Comparison of ENCODE assay signal across 20 cellular contexts in genomic region chr10:52573347-52573746, GRCh38.
A peak's percentile ranks its signal among the peaks of the same experiment; 100 is the strongest.
DNase-seq lines count a peak whose midpoint lies in the region; ATAC-seq, FAIRE-seq and TF ChIP-seq lines count a peak whose summit lies in the region.
"Had no signal": no experiment of that assay in that cellular context is flagged by ENCODE, and none has a peak within 500 bp of the region (broad histone marks: within the 10 kb centered on the region; RNA-seq: fewer than 3 reads in every experiment).

No MANE protein-coding gene starts in this region.

- no peaks in the 10 kb centered on the region for H3F3A ChIP-seq in PC-3 (ENCODE audit: low read length, unreplicated experiment)

- dilution Hi-C loops in endothelial cell of umbilical vein (cut with MboI; ENCODE audit: extremely low pct_ligation_motif_present, low sequenced_read_pairs) = no loop called here

- TF ChIP-seq POLR2A in endothelial cell of umbilical vein (IDR thresholded peaks at IDR 0.05; ENCODE audit: low read depth, low read length) = no peak

- no peak overlapping the region for H3K27ac Mint-ChIP-seq in activated T-cell treated with anti-CD3 and anti-CD28 coated beads, Interleukin-2, amount 50 U/mL, for 72 hours
- H3K27ac Mint-ChIP-seq in immature natural killer cell = no peak overlapping the region
- H3K27ac Mint-ChIP-seq: GM23338 had no signal

- in situ Hi-C loops in G401 (cut with HindIII; ENCODE audit: low sequenced_read_pairs) = no loop called here

- FAIRE-seq in endothelial cell of umbilical vein (lab: Jason Lieb, UNC) = no peak
- FAIRE-seq: K562 had no signal

- POLR2A ChIA-PET in PC-3 (lab: Charles Lee; ENCODE audit: unreplicated experiment) (no interaction called here), endothelial cell of umbilical vein (lab: Charles Lee) (no interaction called here)

- BruUV-seq in PC-3 (replicated peaks; lab: Mats Ljungman, UMichigan) = no TSS peak
- no TSS peak for BruUV-seq in endothelial cell of umbilical vein (replicated peaks; lab: Mats Ljungman, UMichigan)

- H3K4me3 ChIP-seq in PC-3 (ENCODE audit: low read length) (no peak overlapping the region), endothelial cell of umbilical vein (replicated peaks in 1 of 3; ENCODE audit: insufficient read depth in 1 of 3, low read depth in 1 of 3, low read length in 3 of 3) (no peak overlapping the region), osteoblast (ENCODE audit: insufficient read depth, low read length) (no peak overlapping the region)
- H3K4me3 ChIP-seq: GM23338, K562 had no signal

- CTCF ChIA-PET in PC-3 (lab: Charles Lee) (no interaction called here), endothelial cell of umbilical vein (lab: Charles Lee) (interaction anchor here (1.0 kb wide), 1 partner anchor 265 kb away, joined by 3 read pairs; no protein-coding TSS in a partner anchor)

- H3K4me1 Mint-ChIP-seq in activated T-cell treated with anti-CD3 and anti-CD28 coated beads, Interleukin-2, amount 50 U/mL, for 72 hours (ENCODE audit: low read depth) = no peaks in the 10 kb centered on the region
- no peaks in the 10 kb centered on the region for H3K4me1 Mint-ChIP-seq in immature natural killer cell
- H3K4me1 Mint-ChIP-seq: GM23338 had no signal

- no peaks in the 10 kb centered on the region for H3K9me1 ChIP-seq in endothelial cell of umbilical vein (replicated peaks; ENCODE audit: control insufficient read depth, extremely low read depth, insufficient read depth, low read length)

- H3K27me3 ChIP-seq in PC-3 (ENCODE audit: low read length) = no peaks in the 10 kb centered on the region
- H3K27me3 ChIP-seq in endothelial cell of umbilical vein (ENCODE audit: control insufficient read depth in 2 of 2, insufficient read depth in 2 of 2, low read length in 2 of 2) = no peaks in the 10 kb centered on the region
- H3K27me3 ChIP-seq in osteoblast (ENCODE audit: insufficient read depth, low read length) = peaks cover 2% of the 10 kb centered on the region

- H3K9me3 Mint-ChIP-seq in activated T-cell treated with anti-CD3 and anti-CD28 coated beads, Interleukin-2, amount 50 U/mL, for 72 hours = no peaks in the 10 kb centered on the region
- peaks cover 0 to 21% (median under 1%) of the 10 kb centered on the region in 6 donors for H3K9me3 Mint-ChIP-seq in immature natural killer cell
- H3K9me3 Mint-ChIP-seq: GM23338 had no signal

- H3K36me3 ChIP-seq in PC-3 (ENCODE audit: low read depth, low read length) = no peaks in the 10 kb centered on the region
- no peaks in the 10 kb centered on the region for H3K36me3 ChIP-seq in endothelial cell of umbilical vein (ENCODE audit: control insufficient read depth in 2 of 2, extremely low read depth in 1 of 2, insufficient read depth in 2 of 2, low read length in 2 of 2)
- no peaks in the 10 kb centered on the region for H3K36me3 ChIP-seq in osteoblast (ENCODE audit: insufficient read depth, low read length)

- no peak overlapping the region for H3K4me3 Mint-ChIP-seq in activated T-cell treated with anti-CD3 and anti-CD28 coated beads, Interleukin-2, amount 50 U/mL, for 72 hours
- no peak overlapping the region for H3K4me3 Mint-ChIP-seq in immature natural killer cell
- H3K4me3 Mint-ChIP-seq: GM23338 had no signal

- H4K20me1 ChIP-seq in PC-3 (ENCODE audit: low read length) (no peaks in the 10 kb centered on the region), endothelial cell of umbilical vein (replicated peaks; ENCODE audit: control insufficient read depth, extremely low read depth, insufficient read depth, low read length) (no peaks in the 10 kb centered on the region), osteoblast (ENCODE audit: insufficient read depth, low read length) (no peaks in the 10 kb centered on the region)

- H3K4me1 ChIP-seq in PC-3 (ENCODE audit: insufficient read depth, low read length) (peaks cover 21% of the 10 kb centered on the region), endothelial cell of umbilical vein (ENCODE audit: control insufficient read depth, extremely low read depth, insufficient read depth, low read length) (peaks cover 28% of the 10 kb centered on the region), osteoblast (ENCODE audit: insufficient read depth, low read length) (peaks cover 2% of the 10 kb centered on the region)

- peak; percentile 19 for DNase-seq in G401 (ENCODE audit: low spot score)
- peak; percentile 85 for DNase-seq in PC-3
- no peak for DNase-seq in endothelial cell of umbilical vein (ENCODE audit: low read depth, low spot score)
- no peak for DNase-seq in osteoblast (ENCODE audit: insufficient read length, low spot score, missing footprints)
- no peak for DNase-seq in activated T-cell treated with anti-CD3 and anti-CD28 coated beads, Interleukin-2, amount 50 U/mL, for 72 hours
- no peak for DNase-seq in immature natural killer cell
- DNase-seq: ACHN, AML-193, DMS79 treated with DMSO at 0.1 percent for 48 hours, HCEC 1CT, MV-4-11, NCI-H1417, NCI-H1930, NCI-H226, NCI-H524, SW 1271 had no signal

- H3K9me2 ChIP-seq in PC-3 (replicated peaks; ENCODE audit: low read length) = no peaks in the 10 kb centered on the region

- H3K27ac ChIP-seq in PC-3 (ENCODE audit: low read length) = no peak overlapping the region
- no peak overlapping the region for H3K27ac ChIP-seq in endothelial cell of umbilical vein (ENCODE audit: insufficient read depth, low read depth, low read length)
- H3K27ac ChIP-seq in osteoblast (ENCODE audit: low read depth, low read length) = no peak overlapping the region
- H3K27ac ChIP-seq: C4-2B had no signal

- H3K9me3 ChIP-seq in PC-3 (ENCODE audit: low read length) (no peaks in the 10 kb centered on the region), endothelial cell of umbilical vein (replicated peaks; ENCODE audit: control insufficient read depth, insufficient read depth, low read length) (no peaks in the 10 kb centered on the region), osteoblast (ENCODE audit: low read depth, low read length) (no peaks in the 10 kb centered on the region)

- H3K79me2 ChIP-seq in PC-3 (ENCODE audit: low read length) = no peaks in the 10 kb centered on the region
- no peaks in the 10 kb centered on the region for H3K79me2 ChIP-seq in endothelial cell of umbilical vein (ENCODE audit: control insufficient read depth, insufficient read depth, low read length)
- no peaks in the 10 kb centered on the region for H3K79me2 ChIP-seq in osteoblast (ENCODE audit: insufficient read depth, low read length)

- H3K27me3 Mint-ChIP-seq in activated T-cell treated with anti-CD3 and anti-CD28 coated beads, Interleukin-2, amount 50 U/mL, for 72 hours (ENCODE audit: low read depth) = no peaks in the 10 kb centered on the region
- peaks cover 0 to 2% (median 2%) of the 10 kb centered on the region in 3 donors for H3K27me3 Mint-ChIP-seq in immature natural killer cell (ENCODE audit: low read depth in 3 of 3)

- ATAC-seq in PC-3 = peak; percentile 93
- no peak for ATAC-seq in activated T-cell treated with anti-CD3 and anti-CD28 coated beads, Interleukin-2, amount 50 U/mL, for 72 hours (replicated peaks in 1 of 2)
- no peak for ATAC-seq in GM21367 (IDR thresholded peaks at IDR 0.05; ENCODE audit: unreplicated experiment)
- ATAC-seq: GM23338, K562 had no signal

- H3K36me3 Mint-ChIP-seq in activated T-cell treated with anti-CD3 and anti-CD28 coated beads, Interleukin-2, amount 50 U/mL, for 72 hours (ENCODE audit: insufficient read depth in 2 of 2) = no peaks in the 10 kb centered on the region
- H3K36me3 Mint-ChIP-seq in immature natural killer cell = no peaks in the 10 kb centered on the region

- intact Hi-C loops in PC-3 (cut with micrococcal nuclease) = no loop called here
- intact Hi-C loops in endothelial cell of umbilical vein (cut with micrococcal nuclease) = no loop called here

- TF ChIP-seq CTCF in PC-3 (conservative IDR thresholded peaks at IDR 0.05; ENCODE audit: low read depth, low read length) = no peak
- TF ChIP-seq CTCF in endothelial cell of umbilical vein (IDR thresholded peaks at IDR 0.05; ENCODE audit: extremely low read depth in 1 of 2, insufficient read depth in 1 of 2, low read depth in 1 of 2, low read length in 2 of 2) = no peak
- TF ChIP-seq CTCF in osteoblast (IDR thresholded peaks at IDR 0.05; ENCODE audit: extremely low read depth, low read depth, low read length) = no peak

- H2AFZ ChIP-seq in PC-3 (ENCODE audit: low read length) (peak overlapping the region; percentile 33), endothelial cell of umbilical vein (ENCODE audit: low read depth, low read length) (peak overlapping the region; percentile 45), osteoblast (ENCODE audit: low read length) (peak overlapping the region; percentile 42)
- H2AFZ ChIP-seq: GM23338 had no signal

- H3K9ac ChIP-seq in PC-3 (ENCODE audit: low read length) (no peak overlapping the region), endothelial cell of umbilical vein (replicated peaks; ENCODE audit: extremely low read depth, insufficient read depth, low read length) (no peak overlapping the region)

- H3K4me2 ChIP-seq in PC-3 (ENCODE audit: low read length) = peak overlapping the region; percentile 8
- no peak overlapping the region for H3K4me2 ChIP-seq in endothelial cell of umbilical vein (ENCODE audit: insufficient read depth, low read length)
- no peak overlapping the region for H3K4me2 ChIP-seq in osteoblast (ENCODE audit: insufficient read depth, low read length)
- H3K4me2 ChIP-seq: GM23338 had no signal

TF ChIP-seq in endothelial cell of umbilical vein, 7 proteins besides CTCF, POLR2A, EP300 and RAD21:
- no peak for TF ChIP-seq MAX (IDR thresholded peaks at IDR 0.05; ENCODE audit: insufficient read depth, insufficient read length)
- no peak for TF ChIP-seq GATA2 (IDR thresholded peaks at IDR 0.05; ENCODE audit: insufficient read depth, insufficient read length, low read depth, low read length)
TF ChIP-seq in endothelial cell of umbilical vein: peak in this region for 0.

Comparison
In these comparisons a context has a peak if more than half of its experiments do, and no peak if none do; other contexts are left out.
1. DNase-seq: peak in G401 (single experiment) and PC-3 (single experiment); none in endothelial cell of umbilical vein (single experiment), osteoblast (single experiment), activated T-cell treated with anti-CD3 and anti-CD28 coated beads, Interleukin-2, amount 50 U/mL, for 72 hours (0 of 2) and immature natural killer cell (0 of 3).
2. Peak in every context shown above with its lines, with median percentiles within 50 percentile points of each other: H2AFZ ChIP-seq.